ENCODE assay signal across 8 cellular contexts in genomic region chr2:32063310-32064020, GRCh38. TPM values are rescaled to one million over a fixed set of nuclear protein-coding genes. Genes with fewer than 3 reads are reported as not detected.
DNase-seq lines count a peak whose midpoint lies in the region; ATAC-seq and TF ChIP-seq lines count a peak whose summit lies in the region.

A gene with protein sequence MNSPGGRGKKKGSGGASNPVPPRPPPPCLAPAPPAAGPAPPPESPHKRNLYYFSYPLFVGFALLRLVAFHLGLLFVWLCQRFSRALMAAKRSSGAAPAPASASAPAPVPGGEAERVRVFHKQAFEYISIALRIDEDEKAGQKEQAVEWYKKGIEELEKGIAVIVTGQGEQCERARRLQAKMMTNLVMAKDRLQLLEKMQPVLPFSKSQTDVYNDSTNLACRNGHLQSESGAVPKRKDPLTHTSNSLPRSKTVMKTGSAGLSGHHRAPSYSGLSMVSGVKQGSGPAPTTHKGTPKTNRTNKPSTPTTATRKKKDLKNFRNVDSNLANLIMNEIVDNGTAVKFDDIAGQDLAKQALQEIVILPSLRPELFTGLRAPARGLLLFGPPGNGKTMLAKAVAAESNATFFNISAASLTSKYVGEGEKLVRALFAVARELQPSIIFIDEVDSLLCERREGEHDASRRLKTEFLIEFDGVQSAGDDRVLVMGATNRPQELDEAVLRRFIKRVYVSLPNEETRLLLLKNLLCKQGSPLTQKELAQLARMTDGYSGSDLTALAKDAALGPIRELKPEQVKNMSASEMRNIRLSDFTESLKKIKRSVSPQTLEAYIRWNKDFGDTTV (plus strand): TSS chr2:32063556. CDS start chr2:32063832, 276 bp downstream.

- intact Hi-C loops in activated B cell treated with CpG ODN at 0.5 μM for 24 hours (cut with micrococcal nuclease), result loop anchor here (1.0 to 10.0 kb wide), 12 partner anchors 17 to 1917 kb away; partner anchors contain the start of genes BIRC6, DPY30, FAM98A and LBH

- no peaks in the 10 kb centered on the region for H3K27me3 Mint-ChIP-seq in activated B cell treated with CpG ODN at 0.5 μM for 24 hours
- H3K27me3 Mint-ChIP-seq in immature natural killer cell (ENCODE audit: low read depth in 3 of 3), result peaks cover 4 to 7% (median 6%) of the 10 kb centered on the region in 3 donors

- peak; percentile 44 for TF ChIP-seq CTCF in AG10803 (conservative IDR thresholded peaks at IDR 0.05; ENCODE audit: low read length)
- TF ChIP-seq CTCF in activated B cell treated with CpG ODN at 0.5 μM for 24 hours (IDR thresholded peaks at IDR 0.05), result no peak

- H3K4me1 Mint-ChIP-seq in activated B cell treated with CpG ODN at 0.5 μM for 24 hours, result peaks cover 30% of the 10 kb centered on the region
- H3K4me1 Mint-ChIP-seq in immature natural killer cell, result peaks cover 29 to 38% of the 10 kb centered on the region in 2 donors

- peak within 1 kb of the TSS; percentile 78 for H3K4me3 ChIP-seq in AG10803 (ENCODE audit: low read length)

- CTCF ChIA-PET in activated B cell treated with CpG ODN at 0.5 μM for 24 hours (lab: Charles Lee), result interaction anchor here (1.0 to 2.0 kb wide), 2 partner anchors 24 to 25 kb away, joined by 3 to 8 read pairs; partner anchors contain the start of gene DPY30

- peak within 1 kb of the TSS; percentile 93 for H3K27ac Mint-ChIP-seq in activated B cell treated with CpG ODN at 0.5 μM for 24 hours
- H3K27ac Mint-ChIP-seq in immature natural killer cell, result peak within 1 kb of the TSS; percentile 85 to 97 (median 95)

- peak within 1 kb of the TSS; percentile 83 for H3K27ac ChIP-seq in caudate nucleus (ENCODE audit: low read depth, low read length)

- peak within 1 kb of the TSS; percentile 97 for H3K4me3 Mint-ChIP-seq in activated B cell treated with CpG ODN at 0.5 μM for 24 hours
- H3K4me3 Mint-ChIP-seq in immature natural killer cell, result peak within 1 kb of the TSS; percentile 97 to 99 (median 99)

- H3K36me3 Mint-ChIP-seq in activated B cell treated with CpG ODN at 0.5 μM for 24 hours (ENCODE audit: low read depth), result peaks cover 15% of the 10 kb centered on the region
- no peaks in the 10 kb centered on the region for H3K36me3 Mint-ChIP-seq in immature natural killer cell

- POLR2A ChIA-PET in activated B cell treated with CpG ODN at 0.5 μM for 24 hours (lab: Charles Lee), result interaction anchor here (0.6 to 4.9 kb wide), 21 partner anchors 9 to 1413 kb away, joined by 3 to 106 read pairs (median 5); partner anchors contain the start of genes DPY30, MEMO1, RASGRP3 and SLC30A6

- no peaks in the 10 kb centered on the region for H3K9me3 Mint-ChIP-seq in activated B cell treated with CpG ODN at 0.5 μM for 24 hours
- H3K9me3 Mint-ChIP-seq in immature natural killer cell, result no peaks in the 10 kb centered on the region

- DNase-seq in AG10803 (ENCODE audit: low read depth) (peak; percentile 95), NCI-H345 (lab: John Stamatoyannopoulos, UW) (peak; percentile 98), activated B cell treated with CpG ODN at 0.5 μM for 24 hours (peak; percentile 96), caudate nucleus (lab: John Stamatoyannopoulos, UW) (peak; percentile 73 to 99 (median 96)), immature natural killer cell (peak; percentile 94 to 96 (median 96)), smooth muscle cell of the brain vasculature (ENCODE audit: low read depth, low spot score) (peak; percentile 93)

- ATAC-seq in GM19023 (IDR thresholded peaks at IDR 0.05; ENCODE audit: unreplicated experiment), result peak; percentile 96
- ATAC-seq in HG03280 (IDR thresholded peaks at IDR 0.05; ENCODE audit: unreplicated experiment), result peak; percentile 98
- ATAC-seq in activated B cell treated with CpG ODN at 0.5 μM for 24 hours (ENCODE audit: low read depth), result peak; percentile 93

RNA-seq across cellular contexts. Expression of the gene that starts here (rescaled TPM):
- total RNA-seq in activated B cell treated with CpG ODN at 0.5 μM for 24 hours, result 17.6 and 20.8 TPM in 2 replicates
- 10 to 100 TPM in 2 of 3 donors, 1 to 10 TPM in 1; 9.1 to 12.9 (median 12.5) TPM for polyA plus RNA-seq in immature natural killer cell

Comparison
In these comparisons a context has a peak if more than half of its experiments do, and no peak if none do; other contexts are left out.
1. Peak in every context shown above with its lines: DNase-seq, ATAC-seq, H3K4me3 ChIP-seq and H3K27ac ChIP-seq.